In genomic region chr9:92048924-92049625, GRCh38 we compare ENCODE assay signal across 19 cellular contexts.
DNase-seq lines count a peak whose midpoint lies in the region; ATAC-seq and TF ChIP-seq lines count a peak whose summit lies in the region.
"Had no signal": no experiment of that assay in that cellular context is flagged by ENCODE, and none has a peak within 500 bp of the region (broad histone marks: within the 10 kb centered on the region; RNA-seq: fewer than 3 reads in every experiment).

No MANE protein-coding gene starts in this region.

- H3K4me1 Mint-ChIP-seq in activated T-cell treated with anti-CD3 and anti-CD28 coated beads, Interleukin-2, amount 50 U/mL, for 72 hours (ENCODE audit: low read depth): no peaks in the 10 kb centered on the region
- H3K4me1 Mint-ChIP-seq in activated T-cell treated with anti-CD3 and anti-CD28 coated beads, Interleukin-2, amount 50 U/mL, for 4 hours (ENCODE audit: low read depth): no peaks in the 10 kb centered on the region
- H3K4me1 Mint-ChIP-seq in activated CD4-positive, alpha-beta memory T cell treated with anti-CD3 and anti-CD28 coated beads, Interleukin-2, amount 10 ng/mL, durations not matched to agents 7 days and 5 days: no peaks in the 10 kb centered on the region

- peaks cover 4% of the 10 kb centered on the region in 2 donors for H3K9me3 Mint-ChIP-seq in activated T-cell treated with anti-CD3 and anti-CD28 coated beads, Interleukin-2, amount 50 U/mL, for 72 hours
- H3K9me3 Mint-ChIP-seq in activated T-cell treated with anti-CD3 and anti-CD28 coated beads, Interleukin-2, amount 50 U/mL, for 4 hours: peaks cover 10% of the 10 kb centered on the region
- H3K9me3 Mint-ChIP-seq in activated CD4-positive, alpha-beta memory T cell treated with anti-CD3 and anti-CD28 coated beads, Interleukin-2, amount 10 ng/mL, durations not matched to agents 7 days and 5 days: no peaks in the 10 kb centered on the region

- no peak for TF ChIP-seq CTCF in BE2C (IDR thresholded peaks at IDR 0.05; ENCODE audit: low read depth, low read length)

- no peaks in the 10 kb centered on the region for H3K4me1 ChIP-seq in BE2C
- H3K4me1 ChIP-seq: foreskin keratinocyte, upper lobe of right lung had no signal

- no peak for ATAC-seq in activated T-cell treated with anti-CD3 and anti-CD28 coated beads, Interleukin-2, amount 50 U/mL, for 72 hours (replicated peaks in 1 of 2)
- no peak for ATAC-seq in activated T-cell treated with anti-CD3 and anti-CD28 coated beads, Interleukin-2, amount 50 U/mL, for 4 hours
- ATAC-seq: foreskin keratinocyte, upper lobe of right lung had no signal

- no peak overlapping the region; the same call in 1 of the 2 replicates for H3K27ac ChIP-seq in SK-N-MC
- H3K27ac ChIP-seq: adrenal gland, foreskin keratinocyte, RWPE1, upper lobe of right lung had no signal

- POLR2A ChIA-PET in activated CD4-positive, alpha-beta memory T cell treated with anti-CD3 and anti-CD28 coated beads, Interleukin-2, amount 10 ng/mL, durations not matched to agents 7 days and 5 days (lab: Charles Lee): no interaction called here

- H3K36me3 Mint-ChIP-seq in activated T-cell treated with anti-CD3 and anti-CD28 coated beads, Interleukin-2, amount 50 U/mL, for 72 hours (ENCODE audit: insufficient read depth in 2 of 2): peaks cover 17 to 52% of the 10 kb centered on the region in 2 donors
- H3K36me3 Mint-ChIP-seq in activated T-cell treated with anti-CD3 and anti-CD28 coated beads, Interleukin-2, amount 50 U/mL, for 4 hours (ENCODE audit: insufficient read depth): peaks cover 73% of the 10 kb centered on the region
- peaks cover 91% of the 10 kb centered on the region for H3K36me3 Mint-ChIP-seq in activated CD4-positive, alpha-beta memory T cell treated with anti-CD3 and anti-CD28 coated beads, Interleukin-2, amount 10 ng/mL, durations not matched to agents 7 days and 5 days (ENCODE audit: low read depth)

- H3K9me3 ChIP-seq in SK-N-MC (ENCODE audit: low read depth, low read length): peaks cover 8% of the 10 kb centered on the region; the same call in 1 of the 2 replicates
- H3K9me3 ChIP-seq in BE2C: no peaks in the 10 kb centered on the region
- H3K9me3 ChIP-seq: adrenal gland, upper lobe of right lung had no signal

- H3K27me3 ChIP-seq in BE2C: no peaks in the 10 kb centered on the region
- H3K27me3 ChIP-seq: adrenal gland, foreskin keratinocyte, upper lobe of right lung had no signal

- H3K36me3 ChIP-seq in SK-N-MC (ENCODE audit: insufficient read depth, low read length) (peaks cover 87% of the 10 kb centered on the region), BE2C (peaks cover 28% of the 10 kb centered on the region)

- H3K9ac ChIP-seq in SK-N-MC (ENCODE audit: insufficient read length): no peak overlapping the region

- DNase-seq in activated T-cell treated with anti-CD3 and anti-CD28 coated beads, Interleukin-2, amount 50 U/mL, for 72 hours: no peak
- DNase-seq in activated T-cell treated with anti-CD3 and anti-CD28 coated beads, Interleukin-2, amount 50 U/mL, for 4 hours: no peak
- DNase-seq in SK-N-MC (ENCODE audit: low read depth, low spot score) (peak; percentile 24), iPS DF 19.7 (ENCODE audit: low read depth, low spot score) (peak; percentile 54), BE2C (no peak), hypothalamus (lab: John Stamatoyannopoulos, UW) (no peak), globus pallidus (ENCODE audit: low spot score) (no peak)
- DNase-seq in activated CD4-positive, alpha-beta memory T cell treated with anti-CD3 and anti-CD28 coated beads, Interleukin-2, amount 10 ng/mL, durations not matched to agents 7 days and 5 days: no peak
- DNase-seq: activated CD4-positive, alpha-beta T cell treated with anti-CD3 and anti-CD28 coated beads, Interleukin-2, amount 50 U/mL, for 48 hours; adrenal gland; CD4-positive, alpha-beta memory T cell; foreskin keratinocyte; islet precursor cell; NCI-H2029; NK-92 treated with Interleukin-12 subunit alpha and Interleukin-12 subunit beta, amount 100 ng/mL, for 24 hours; stimulated activated CD4-positive, alpha-beta T cell treated with anti-CD3 and anti-CD28 coated beads, Interleukin-15, amount 100 ng/mL, for 24 hours; upper lobe of right lung had no signal

- H3K4me3 ChIP-seq in SK-N-MC (no peak overlapping the region), BE2C (ENCODE audit: low read depth, low read length) (no peak overlapping the region)
- H3K4me3 ChIP-seq: adrenal gland, upper lobe of right lung had no signal

- no peaks in the 10 kb centered on the region for H3K27me3 Mint-ChIP-seq in activated T-cell treated with anti-CD3 and anti-CD28 coated beads, Interleukin-2, amount 50 U/mL, for 72 hours (ENCODE audit: low read depth)
- no peaks in the 10 kb centered on the region for H3K27me3 Mint-ChIP-seq in activated T-cell treated with anti-CD3 and anti-CD28 coated beads, Interleukin-2, amount 50 U/mL, for 4 hours (ENCODE audit: low read depth)
- H3K27me3 Mint-ChIP-seq in activated CD4-positive, alpha-beta memory T cell treated with anti-CD3 and anti-CD28 coated beads, Interleukin-2, amount 10 ng/mL, durations not matched to agents 7 days and 5 days: no peaks in the 10 kb centered on the region
- H3K27me3 Mint-ChIP-seq: CD4-positive, alpha-beta memory T cell; stimulated activated naive CD8-positive, alpha-beta T cell treated with anti-CD3 and anti-CD28 coated beads, Interleukin-15, Interleukin-2, amounts not matched to agents 100 ng/mL and 50 ng/mL, for 24 hours had no signal

- CTCF ChIA-PET in activated CD4-positive, alpha-beta memory T cell treated with anti-CD3 and anti-CD28 coated beads, Interleukin-2, amount 10 ng/mL, durations not matched to agents 7 days and 5 days (lab: Charles Lee): no interaction called here

- H3K4me3 Mint-ChIP-seq in activated T-cell treated with anti-CD3 and anti-CD28 coated beads, Interleukin-2, amount 50 U/mL, for 72 hours: no peak overlapping the region
- no peak overlapping the region for H3K4me3 Mint-ChIP-seq in activated T-cell treated with anti-CD3 and anti-CD28 coated beads, Interleukin-2, amount 50 U/mL, for 4 hours
- H3K4me3 Mint-ChIP-seq in activated CD4-positive, alpha-beta memory T cell treated with anti-CD3 and anti-CD28 coated beads, Interleukin-2, amount 10 ng/mL, durations not matched to agents 7 days and 5 days: no peak overlapping the region
- H3K4me3 Mint-ChIP-seq: CD4-positive, alpha-beta memory T cell; stimulated activated naive CD8-positive, alpha-beta T cell treated with anti-CD3 and anti-CD28 coated beads, Interleukin-15, Interleukin-2, amounts not matched to agents 100 ng/mL and 50 ng/mL, for 24 hours had no signal

- peak overlapping the region; percentile 61 for H3K27ac Mint-ChIP-seq in activated T-cell treated with anti-CD3 and anti-CD28 coated beads, Interleukin-2, amount 50 U/mL, for 72 hours
- no peak overlapping the region for H3K27ac Mint-ChIP-seq in activated CD4-positive, alpha-beta memory T cell treated with anti-CD3 and anti-CD28 coated beads, Interleukin-2, amount 10 ng/mL, durations not matched to agents 7 days and 5 days
- H3K27ac Mint-ChIP-seq: stimulated activated naive CD8-positive, alpha-beta T cell treated with anti-CD3 and anti-CD28 coated beads, Interleukin-15, Interleukin-2, amounts not matched to agents 100 ng/mL and 50 ng/mL, for 24 hours had no signal

Comparison
In these comparisons a context has a peak if more than half of its experiments do, and no peak if none do; other contexts are left out.
1. DNase-seq: peak in SK-N-MC (single experiment) and iPS DF 19.7 (single experiment); none in activated T-cell treated with anti-CD3 and anti-CD28 coated beads, Interleukin-2, amount 50 U/mL, for 72 hours (0 of 2), activated T-cell treated with anti-CD3 and anti-CD28 coated beads, Interleukin-2, amount 50 U/mL, for 4 hours (single experiment), BE2C (single experiment), hypothalamus (0 of 51), activated CD4-positive, alpha-beta memory T cell treated with anti-CD3 and anti-CD28 coated beads, Interleukin-2, amount 10 ng/mL, durations not matched to agents 7 days and 5 days (single experiment) and globus pallidus (single experiment).